ENCODE assay signal across 13 cellular contexts in the genomic region with DNA sequence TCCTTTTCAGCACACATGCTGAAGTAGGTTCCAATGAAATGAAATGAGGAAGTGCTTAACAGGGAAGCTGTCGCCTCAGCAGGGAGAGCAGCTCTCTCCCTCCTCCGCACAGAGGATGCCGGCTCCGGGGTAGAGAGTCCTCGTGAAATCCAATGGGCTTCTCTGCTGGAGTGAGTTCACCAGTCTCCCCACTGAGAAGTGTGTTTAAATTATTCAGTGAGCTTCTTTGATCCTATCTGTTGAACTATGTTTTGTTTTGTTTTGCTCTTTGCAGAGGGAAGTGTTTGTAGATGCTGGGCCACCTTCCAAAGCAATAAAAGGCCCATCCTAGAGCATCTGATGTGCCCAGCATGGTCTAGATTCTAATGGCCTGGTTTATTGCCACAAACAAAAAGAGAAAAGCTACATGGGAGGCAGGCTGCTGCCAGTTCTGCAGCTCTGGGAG. TPM values are rescaled to one million over a fixed set of nuclear protein-coding genes. Genes with fewer than 3 reads are reported as not detected.
A peak's percentile ranks its signal among the peaks of the same experiment; 100 is the strongest.
DNase-seq lines count a peak whose midpoint lies in the region; TF ChIP-seq lines count a peak whose summit lies in the region.
"Had no signal": no experiment of that assay in that cellular context is flagged by ENCODE, and none has a peak within 500 bp of the region (broad histone marks: within the 10 kb centered on the region; RNA-seq: fewer than 3 reads in every experiment).

No MANE protein-coding gene starts in this region.

- H3K4me2 ChIP-seq in skeletal muscle satellite cell (ENCODE audit: low read length): peak overlapping the region; percentile 37

- peak overlapping the region; percentile 12 for H3K9ac ChIP-seq in skeletal muscle satellite cell (ENCODE audit: low read depth, low read length)

- DNase-seq in NCI-H345 treated with DMSO at 0.1 percent for 48 hours (lab: John Stamatoyannopoulos, UW; ENCODE audit: unreplicated experiment) (peak; percentile 52), caudate nucleus (lab: John Stamatoyannopoulos, UW) (peak in 19 of 61 donors; percentile 14 to 58 (median 38)), coronary artery (ENCODE audit: low spot score) (no peak)
- no peak for DNase-seq in activated CD4-positive, CD25-positive, alpha-beta regulatory T cell (lab: John Stamatoyannopoulos, UW)
- DNase-seq in activated CD4-positive, CD25-positive, alpha-beta regulatory T cell treated with anti-CD3 and anti-CD28 coated beads, Interleukin-2, amount 50 U/mL, for 72 hours: no peak
- DNase-seq: activated CD4-positive, alpha-beta T cell treated with anti-CD3 and anti-CD28 coated beads, Interleukin-2, amount 50 U/mL, for 4 hours; activated naive CD4-positive, alpha-beta T cell treated with anti-CD3 and anti-CD28 coated beads for 36 hours; DMS 273 treated with DMSO at 0.1 percent for 48 hours; NCI-H524 treated with DMSO at 0.1 percent for 48 hours; testis had no signal

- H3K27me3 ChIP-seq in skeletal muscle satellite cell (ENCODE audit: control insufficient read depth, insufficient read depth, low read length): no peaks in the 10 kb centered on the region
- H3K27me3 ChIP-seq: testis had no signal

- POLR2A ChIA-PET in HEK293 (lab: Yijun Ruan, JAX): interaction anchor here (0.7 kb wide), 1 partner anchor 11 kb away, joined by 3 read pairs; no protein-coding TSS in a partner anchor

- CTCF ChIA-PET in HEK293 (lab: Yijun Ruan, JAX): interaction anchor here (0.9 kb wide), 1 partner anchor 65 kb away, joined by 4 read pairs; no protein-coding TSS in a partner anchor

- H3K4me3 ChIP-seq in HEK293 (ENCODE audit: low read depth, low read length) (no peak overlapping the region), skeletal muscle satellite cell (ENCODE audit: low read length) (no peak overlapping the region), coronary artery (no peak overlapping the region)
- H3K4me3 ChIP-seq: SK-N-MC, testis had no signal

- H3K27ac ChIP-seq in HEK293 (ENCODE audit: extremely low read depth, low read depth, low read length) (no peak overlapping the region), caudate nucleus (ENCODE audit: low read depth, low read length) (peak overlapping the region; percentile 85), coronary artery (no peak overlapping the region)
- H3K27ac ChIP-seq: SK-N-MC, testis had no signal

- H3K9me3 ChIP-seq in HEK293 (ENCODE audit: control insufficient read depth, insufficient read depth, low read depth, low read length) (no peaks in the 10 kb centered on the region), skeletal muscle satellite cell (replicated peaks; ENCODE audit: low read length) (no peaks in the 10 kb centered on the region)
- H3K9me3 ChIP-seq: testis had no signal

- TF ChIP-seq CTCF in HEK293 (tag by site-specific recombination; IDR thresholded peaks at IDR 0.05) (no peak), coronary artery (IDR thresholded peaks at IDR 0.05) (no peak)

- H3K36me3 ChIP-seq in HEK293 (ENCODE audit: control insufficient read depth in 2 of 2, insufficient read depth in 1 of 2, low read length in 2 of 2): peaks cover 4 to 77% of the 10 kb centered on the region in 2 experiments; a peak in 2 of 3 replicates
- H3K36me3 ChIP-seq in skeletal muscle satellite cell (ENCODE audit: insufficient read depth, low read length): peaks cover 29% of the 10 kb centered on the region

- H3K4me1 ChIP-seq in HEK293 (ENCODE audit: control insufficient read depth, insufficient read depth, low read length) (no peaks in the 10 kb centered on the region), skeletal muscle satellite cell (ENCODE audit: control insufficient read depth, insufficient read depth, low read length) (peaks cover 39% of the 10 kb centered on the region)

TF ChIP-seq in HEK293, 187 proteins besides CTCF, POLR2A, EP300 and RAD21:
- TF ChIP-seq ZNF561 (tag by site-specific recombination; IDR thresholded peaks at IDR 0.05; ENCODE audit: borderline replicate concordance) (no peak), ZBTB7A (tag by site-specific recombination; IDR thresholded peaks at IDR 0.05; ENCODE audit: low read depth) (no peak), ZBTB8A (tag by site-specific recombination; IDR thresholded peaks at IDR 0.05) (no peak), OSR2 (tag by site-specific recombination; IDR thresholded peaks at IDR 0.05) (peak; percentile 53), ZIC2 (tag by site-specific recombination; IDR thresholded peaks at IDR 0.05) (peak; percentile 99), FEZF1 (tag by site-specific recombination; IDR thresholded peaks at IDR 0.05) (peak; percentile 92), ZNF394 (tag by site-specific recombination; IDR thresholded peaks at IDR 0.05; ENCODE audit: borderline replicate concordance) (peak; percentile 12; the same call in 1 of the 2 replicates), ZNF530 (tag by site-specific recombination; IDR thresholded peaks at IDR 0.05; ENCODE audit: low read depth) (no peak), GLIS1 (tag by site-specific recombination; IDR thresholded peaks at IDR 0.05) (peak; percentile 87)
- TF ChIP-seq, protein P1, sequence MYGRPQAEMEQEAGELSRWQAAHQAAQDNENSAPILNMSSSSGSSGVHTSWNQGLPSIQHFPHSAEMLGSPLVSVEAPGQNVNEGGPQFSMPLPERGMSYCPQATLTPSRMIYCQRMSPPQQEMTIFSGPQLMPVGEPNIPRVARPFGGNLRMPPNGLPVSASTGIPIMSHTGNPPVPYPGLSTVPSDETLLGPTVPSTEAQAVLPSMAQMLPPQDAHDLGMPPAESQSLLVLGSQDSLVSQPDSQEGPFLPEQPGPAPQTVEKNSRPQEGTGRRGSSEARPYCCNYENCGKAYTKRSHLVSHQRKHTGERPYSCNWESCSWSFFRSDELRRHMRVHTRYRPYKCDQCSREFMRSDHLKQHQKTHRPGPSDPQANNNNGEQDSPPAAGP (tag by site-specific recombination; IDR thresholded peaks at IDR 0.05): no peak
- TF ChIP-seq, protein P2, sequence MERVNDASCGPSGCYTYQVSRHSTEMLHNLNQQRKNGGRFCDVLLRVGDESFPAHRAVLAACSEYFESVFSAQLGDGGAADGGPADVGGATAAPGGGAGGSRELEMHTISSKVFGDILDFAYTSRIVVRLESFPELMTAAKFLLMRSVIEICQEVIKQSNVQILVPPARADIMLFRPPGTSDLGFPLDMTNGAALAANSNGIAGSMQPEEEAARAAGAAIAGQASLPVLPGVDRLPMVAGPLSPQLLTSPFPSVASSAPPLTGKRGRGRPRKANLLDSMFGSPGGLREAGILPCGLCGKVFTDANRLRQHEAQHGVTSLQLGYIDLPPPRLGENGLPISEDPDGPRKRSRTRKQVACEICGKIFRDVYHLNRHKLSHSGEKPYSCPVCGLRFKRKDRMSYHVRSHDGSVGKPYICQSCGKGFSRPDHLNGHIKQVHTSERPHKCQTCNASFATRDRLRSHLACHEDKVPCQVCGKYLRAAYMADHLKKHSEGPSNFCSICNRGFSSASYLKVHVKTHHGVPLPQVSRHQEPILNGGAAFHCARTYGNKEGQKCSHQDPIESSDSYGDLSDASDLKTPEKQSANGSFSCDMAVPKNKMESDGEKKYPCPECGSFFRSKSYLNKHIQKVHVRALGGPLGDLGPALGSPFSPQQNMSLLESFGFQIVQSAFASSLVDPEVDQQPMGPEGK (tag by site-specific recombination; IDR thresholded peaks at IDR 0.05): no peak

RNA-seq across cellular contexts. Expression of gene PPP1R7, which starts 6.8 kb away (rescaled TPM):
- 59.6 and 78.1 TPM in 2 replicates for total RNA-seq in skeletal muscle satellite cell (2012; rRNA removed)

RNA-seq across cellular contexts. Expression of gene PASK, which starts 7.7 kb away (rescaled TPM):
- total RNA-seq in skeletal muscle satellite cell (2012; rRNA removed): 5.7 and 9.4 TPM in 2 replicates

RNA-seq across cellular contexts. Expression of gene ANO7, which starts 31.5 kb away (rescaled TPM):
- total RNA-seq in skeletal muscle satellite cell (2012; rRNA removed): 2.0 and 3.1 TPM in 2 replicates

RNA-seq across cellular contexts. Expression of gene MTERF4, which starts 54.9 kb away (rescaled TPM):
- 16.2 and 23.6 TPM in 2 replicates for total RNA-seq in skeletal muscle satellite cell (2012; rRNA removed)
